26 cellular contexts compared by ENCODE assay signal in the genomic region with DNA sequence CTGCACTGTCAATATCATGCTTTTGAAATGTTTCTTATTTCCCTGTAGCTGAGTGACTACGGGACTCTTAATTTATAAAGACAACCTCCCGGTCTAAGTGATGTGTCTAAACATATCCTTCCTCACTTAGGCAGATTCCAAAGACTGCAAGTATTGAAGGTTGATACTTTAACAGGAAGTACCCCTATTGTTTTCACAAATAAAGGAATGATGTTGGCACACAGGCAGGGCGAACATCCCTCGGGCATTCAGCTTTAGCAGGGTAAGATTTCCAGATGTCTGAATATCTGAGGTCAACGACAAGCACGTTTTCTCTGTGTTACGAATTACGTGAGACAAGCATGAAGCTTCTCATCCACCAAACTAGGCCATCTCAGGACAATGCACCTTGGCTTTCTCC.
"Had no signal": no experiment of that assay in that cellular context is flagged by ENCODE, and none has a peak within 500 bp of the region (broad histone marks: within the 10 kb centered on the region; RNA-seq: fewer than 3 reads in every experiment).

No MANE protein-coding gene starts in this region.

- H3K4me3 Mint-ChIP-seq: dendritic cell treated with granulocyte-macrophage colony-stimulating factor and Interleukin-4, amounts not matched to agents 40 ng/mL and 50 ng/mL, for 4 days; endodermal cell; naive thymus-derived CD4-positive, alpha-beta T cell; nephron; neural progenitor cell; stimulated activated naive CD8-positive, alpha-beta T cell treated with anti-CD3 and anti-CD28 coated beads, Interleukin-15, amount 100 ng/mL, for 72 hours had no signal

- H3K4me1 ChIP-seq: colonic mucosa, gastrocnemius medialis, neural progenitor cell, parathyroid adenoma, right lobe of liver, transverse colon had no signal

- H3K36me3 Mint-ChIP-seq: naive thymus-derived CD4-positive, alpha-beta T cell; neural progenitor cell had no signal

- DNase-seq: colonic mucosa; effector CD8-positive, alpha-beta T cell; endodermal cell; erythroblast; gastrocnemius medialis; head of caudate nucleus; kidney; mesendoderm; midbrain; naive thymus-derived CD4-positive, alpha-beta T cell; right lobe of liver; small intestine; stimulated activated CD4-positive, alpha-beta T cell treated with anti-CD3 and anti-CD28 coated beads, Interleukin-15, amount 100 ng/mL, for 24 hours; stimulated activated CD4-positive, alpha-beta T cell treated with anti-CD3 and anti-CD28 coated beads, Interleukin-2, amount 100 ng/mL, for 48 hours; stimulated activated naive CD4-positive, alpha-beta T cell; stimulated activated naive CD8-positive, alpha-beta T cell treated with anti-CD3 and anti-CD28 coated beads, Interleukin-15, amount 100 ng/mL, for 72 hours; transverse colon had no signal

- H3K27me3 Mint-ChIP-seq: dendritic cell treated with granulocyte-macrophage colony-stimulating factor and Interleukin-4, amounts not matched to agents 40 ng/mL and 50 ng/mL, for 4 days; progenitor cell of endocrine pancreas; stimulated activated naive CD8-positive, alpha-beta T cell treated with anti-CD3 and anti-CD28 coated beads, Interleukin-15, amount 100 ng/mL, for 72 hours had no signal

- H3K9me3 ChIP-seq: colonic mucosa, gastrocnemius medialis, right lobe of liver, suprapubic skin, transverse colon, vagina had no signal

- H3K4me2 ChIP-seq: hepatocyte, neural progenitor cell had no signal

- H3K27ac ChIP-seq: colonic mucosa, gastrocnemius medialis, hepatocyte, neural progenitor cell, parathyroid adenoma, right lobe of liver, suprapubic skin, transverse colon, vagina had no signal

- H3K9me3 Mint-ChIP-seq: dendritic cell treated with granulocyte-macrophage colony-stimulating factor and Interleukin-4, amounts not matched to agents 40 ng/mL and 50 ng/mL, for 4 days had no signal

- H3K9ac ChIP-seq: neural progenitor cell, parathyroid adenoma had no signal

- H3K79me2 ChIP-seq: hepatocyte, parathyroid adenoma had no signal

- FAIRE-seq: kidney, small intestine had no signal

- H3K4me3 ChIP-seq: colonic mucosa, gastrocnemius medialis, hepatocyte, neural progenitor cell, right lobe of liver, suprapubic skin, transverse colon, vagina had no signal

- H3K27me3 ChIP-seq: colonic mucosa, gastrocnemius medialis, hepatocyte, neural progenitor cell, right lobe of liver, suprapubic skin, transverse colon, vagina had no signal

- H2AFZ ChIP-seq: hepatocyte, neural progenitor cell, parathyroid adenoma had no signal

- H3K4me1 Mint-ChIP-seq: endodermal cell; naive thymus-derived CD4-positive, alpha-beta T cell; nephron; neural progenitor cell; stimulated activated naive CD8-positive, alpha-beta T cell treated with anti-CD3 and anti-CD28 coated beads, Interleukin-15, amount 100 ng/mL, for 72 hours had no signal

- H3K27ac Mint-ChIP-seq: dendritic cell treated with granulocyte-macrophage colony-stimulating factor and Interleukin-4, amounts not matched to agents 40 ng/mL and 50 ng/mL, for 4 days; endodermal cell; naive thymus-derived CD4-positive, alpha-beta T cell; nephron; neural progenitor cell; progenitor cell of endocrine pancreas; stimulated activated naive CD8-positive, alpha-beta T cell treated with anti-CD3 and anti-CD28 coated beads, Interleukin-15, amount 100 ng/mL, for 72 hours had no signal

- H3K36me3 ChIP-seq: colonic mucosa, gastrocnemius medialis, neural progenitor cell, right lobe of liver, suprapubic skin, transverse colon, vagina had no signal

- ATAC-seq: gastrocnemius medialis; left lobe of liver; naive thymus-derived CD4-positive, alpha-beta T cell; right lobe of liver; stimulated activated naive CD8-positive, alpha-beta T cell treated with anti-CD3 and anti-CD28 coated beads, Interleukin-15, amount 100 ng/mL, for 72 hours had no signal
